In the genomic region with DNA sequence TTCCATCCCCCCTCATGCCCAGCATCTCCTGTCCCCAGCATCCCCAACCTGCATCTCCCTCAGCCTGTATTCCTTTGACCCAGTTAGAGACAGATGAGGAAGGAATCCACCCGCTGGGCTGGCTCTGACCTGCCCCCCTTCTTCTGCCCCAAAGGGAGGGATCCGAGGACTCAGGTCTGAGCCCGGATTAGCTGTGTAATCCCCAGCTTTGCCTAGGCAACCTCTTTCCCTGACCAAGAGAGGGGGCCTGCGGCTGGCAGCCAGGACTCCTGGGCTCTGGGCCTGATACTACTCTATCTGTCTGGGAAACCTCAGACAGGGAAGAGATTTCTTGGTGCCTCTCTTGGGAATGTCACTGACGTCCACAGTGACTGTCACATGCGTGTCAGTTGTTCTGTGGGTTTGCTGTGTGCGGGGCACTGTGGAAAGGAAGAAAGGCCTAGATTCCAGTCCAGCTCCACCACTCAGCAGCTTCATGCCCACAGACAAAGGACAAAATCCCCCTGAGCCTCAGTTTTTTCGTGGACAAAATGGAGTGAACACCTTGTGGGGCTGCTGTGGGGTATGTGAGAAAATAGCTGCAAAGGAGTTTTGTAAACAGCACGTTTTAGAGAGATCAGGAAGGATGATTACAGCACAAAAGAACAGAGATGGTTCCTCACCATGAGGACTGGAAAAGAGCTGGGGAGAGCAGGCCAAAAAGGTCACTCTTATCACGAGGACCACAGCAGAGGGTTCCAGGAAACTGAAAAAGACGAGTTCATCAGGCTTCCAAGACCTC, we compare ENCODE assay signal across 10 cellular contexts. TPM values are rescaled to one million over a fixed set of nuclear protein-coding genes. Genes with fewer than 3 reads are reported as not detected.
A peak's percentile ranks its signal among the peaks of the same experiment; 100 is the strongest.
DNase-seq lines count a peak whose midpoint lies in the region; ATAC-seq and TF ChIP-seq lines count a peak whose summit lies in the region.
"Had no signal": no experiment of that assay in that cellular context is flagged by ENCODE, and none has a peak within 500 bp of the region (broad histone marks: within the 10 kb centered on the region; RNA-seq: fewer than 3 reads in every experiment).

No MANE protein-coding gene starts in this region.

- peaks cover 5 to 14% (median 7%) of the 10 kb centered on the region in 3 donors for H3K27me3 Mint-ChIP-seq in CD14-positive monocyte (ENCODE audit: low read depth in 3 of 3)

- TF ChIP-seq CTCF in OCI-LY1 (IDR thresholded peaks at IDR 0.05; ENCODE audit: low read length) (no peak), osteoblast (IDR thresholded peaks at IDR 0.05; ENCODE audit: extremely low read depth, low read depth, low read length) (no peak), CD14-positive monocyte (IDR thresholded peaks at IDR 0.05) (no peak)

- no peaks in the 10 kb centered on the region for H3F3A ChIP-seq in OCI-LY1 (ENCODE audit: insufficient read depth, low read length)

- H3K4me1 ChIP-seq in ES-I3 (ENCODE audit: insufficient read depth, low read length) (peaks cover 20% of the 10 kb centered on the region), OCI-LY1 (ENCODE audit: insufficient read depth, low read length, severe bottlenecking) (peaks cover 32% of the 10 kb centered on the region), osteoblast (ENCODE audit: insufficient read depth, low read length) (peaks cover 13% of the 10 kb centered on the region)

- no peak overlapping the region for H3K27ac ChIP-seq in OCI-LY1 (ENCODE audit: low read depth, low read length, poor library complexity, severe bottlenecking)
- no peak overlapping the region for H3K27ac ChIP-seq in osteoblast (ENCODE audit: low read depth, low read length)

- H3K4me3 ChIP-seq in OCI-LY1 (ENCODE audit: low read depth, low read length, poor library complexity, severe bottlenecking) (no peak overlapping the region), osteoblast (ENCODE audit: insufficient read depth, low read length) (no peak overlapping the region)

- H3K36me3 ChIP-seq in ES-I3 (ENCODE audit: insufficient read depth, low read length) (0 out of 2 replicates have a peak, but pooled peaks cover 3% of the 10 kb centered on the region), OCI-LY1 (ENCODE audit: insufficient read depth, low read length) (peaks cover 20% of the 10 kb centered on the region), osteoblast (ENCODE audit: insufficient read depth, low read length) (peaks cover 21% of the 10 kb centered on the region)

- peak overlapping the region in 1 of 2 donors; percentile 69 for H3K4me3 Mint-ChIP-seq in CD14-positive monocyte

- intact Hi-C loops in CD14-positive monocyte (cut with micrococcal nuclease): loop anchor here (5.0 kb wide), 1 partner anchor 33 kb away; no protein-coding TSS in a partner anchor

- DNase-seq in ecto neural progenitor cell (ENCODE audit: low spot score) (peak; percentile 85), osteoblast (ENCODE audit: insufficient read length, low spot score, missing footprints) (no peak), OCI-M2 (lab: John Stamatoyannopoulos, UW; ENCODE audit: unreplicated experiment) (no peak), CD14-positive monocyte (ENCODE audit: low spot score) (no peak)
- DNase-seq: body of pancreas, NCI-H446 had no signal

- peaks cover 2 to 6% (median 4%) of the 10 kb centered on the region in 7 donors for H3K9me3 Mint-ChIP-seq in CD14-positive monocyte

- H4K20me1 ChIP-seq in OCI-LY1 (ENCODE audit: insufficient read depth, low read length) (no peaks in the 10 kb centered on the region), osteoblast (ENCODE audit: insufficient read depth, low read length) (no peaks in the 10 kb centered on the region)

- ATAC-seq in HG02973 (IDR thresholded peaks at IDR 0.05; ENCODE audit: unreplicated experiment): no peak

- peak overlapping the region in 1 of 7 donors; percentile 38 for H3K27ac Mint-ChIP-seq in CD14-positive monocyte

- H3K4me1 Mint-ChIP-seq in CD14-positive monocyte: peaks cover 18% of the 10 kb centered on the region

- H3K27me3 ChIP-seq in OCI-LY1 (ENCODE audit: insufficient read depth, low read length) (peaks cover 3% of the 10 kb centered on the region; the same call in 1 of the 2 replicates), osteoblast (ENCODE audit: insufficient read depth, low read length) (peaks cover 3% of the 10 kb centered on the region)
- H3K27me3 ChIP-seq: body of pancreas, neutrophil had no signal

- no peak overlapping the region for H2AFZ ChIP-seq in OCI-LY1 (ENCODE audit: low read length)
- H2AFZ ChIP-seq in osteoblast (ENCODE audit: low read length): peak overlapping the region; percentile 32

- H3K4me2 ChIP-seq in OCI-LY1 (ENCODE audit: low read length): peak overlapping the region; percentile 93
- H3K4me2 ChIP-seq in osteoblast (ENCODE audit: insufficient read depth, low read length): no peak overlapping the region

- peaks cover 19 to 20% of the 10 kb centered on the region in 2 donors for H3K36me3 Mint-ChIP-seq in CD14-positive monocyte

- no peaks in the 10 kb centered on the region for H3K9me2 ChIP-seq in OCI-LY1 (ENCODE audit: low read depth, low read length)

- H3K9ac ChIP-seq in ES-I3 (ENCODE audit: low read depth, low read length): 0 out of 2 replicates have a peak overlapping the region, but pooled peaks have one; percentile 6
- H3K9ac ChIP-seq in OCI-LY1 (ENCODE audit: low read length): no peak overlapping the region; the same call in 1 of the 2 replicates

- H3K79me2 ChIP-seq in OCI-LY1 (ENCODE audit: insufficient read depth, low read length): peaks cover 9% of the 10 kb centered on the region; the same call in 1 of the 2 replicates
- H3K79me2 ChIP-seq in osteoblast (ENCODE audit: insufficient read depth, low read length): peaks cover 18% of the 10 kb centered on the region

- no peaks in the 10 kb centered on the region; the same call in 1 of the 2 replicates for H3K9me3 ChIP-seq in ES-I3 (ENCODE audit: control insufficient read depth, insufficient read depth, low read length)
- no peaks in the 10 kb centered on the region for H3K9me3 ChIP-seq in OCI-LY1 (ENCODE audit: low read length)
- H3K9me3 ChIP-seq in osteoblast (ENCODE audit: low read depth, low read length): peaks cover 2% of the 10 kb centered on the region
- H3K9me3 ChIP-seq: body of pancreas, neutrophil had no signal

RNA-seq across cellular contexts. Expression of a gene that starts 1.3 kb away (rescaled TPM):
- total RNA-seq in osteoblast: 146 and 158 TPM in 2 replicates
- polyA plus RNA-seq in CD14-positive monocyte: 10 to 100 TPM; 71.6 to 72.1 TPM

RNA-seq across cellular contexts. Expression of a gene that starts 21.8 kb away (rescaled TPM):
- total RNA-seq in osteoblast: 361 and 465 TPM in 2 replicates
- polyA plus RNA-seq in CD14-positive monocyte: 1,000 to 10,000 TPM; 1,250 to 1,483 TPM

RNA-seq across cellular contexts. Expression of a gene that starts 24.3 kb away (rescaled TPM):
- total RNA-seq in osteoblast: 4.7 and 5.3 TPM in 2 replicates
- 1 to 10 TPM; 1.3 to 1.4 TPM for polyA plus RNA-seq in CD14-positive monocyte

RNA-seq across cellular contexts. Expression of a gene that starts 34.1 kb away (rescaled TPM):
- total RNA-seq in osteoblast: not detected in 2 replicates
- polyA plus RNA-seq in CD14-positive monocyte: not detected
- total RNA-seq: body of pancreas had no signal

RNA-seq across cellular contexts. Expression of a gene that starts 45.1 kb away (rescaled TPM):
- under 0.01 and 0.29 TPM in 2 replicates for total RNA-seq in osteoblast
- polyA plus RNA-seq in CD14-positive monocyte: under 1 TPM; 0.16 to 0.21 TPM
